ENCODE assay signal across 11 cellular contexts in genomic region chr10:78035933-78036583, GRCh38. TPM values are rescaled to one million over a fixed set of nuclear protein-coding genes. Genes with fewer than 3 reads are reported as not detected.
A peak's percentile ranks its signal among the peaks of the same experiment; 100 is the strongest.
DNase-seq lines count a peak whose midpoint lies in the region; ATAC-seq and TF ChIP-seq lines count a peak whose summit lies in the region.
"Had no signal": no experiment of that assay in that cellular context is flagged by ENCODE, and none has a peak within 500 bp of the region (broad histone marks: within the 10 kb centered on the region; RNA-seq: fewer than 3 reads in every experiment).

No MANE protein-coding gene starts in this region.

- H3K36me3 Mint-ChIP-seq in CD4-positive, alpha-beta T cell (ENCODE audit: low read depth) = peaks cover 75% of the 10 kb centered on the region
- H3K36me3 Mint-ChIP-seq in activated naive CD8-positive, alpha-beta T cell = peaks cover 47% of the 10 kb centered on the region

- CTCF ChIA-PET in CD4-positive, alpha-beta T cell (lab: Charles Lee) = interaction anchor here (2.5 kb wide), 1 partner anchor 11 kb away, joined by 15 read pairs; no protein-coding TSS in a partner anchor

- no peak for DNase-seq in CD4-positive, alpha-beta T cell
- DNase-seq in HL-60 (ENCODE audit: low read depth in 1 of 2, low spot score in 1 of 2) = no peak
- DNase-seq in mucosa of descending colon = no peak
- DNase-seq in nucleus accumbens (lab: John Stamatoyannopoulos, UW) = no peak
- no peak for DNase-seq in dermis blood vessel endothelial cell
- DNase-seq in sigmoid colon = no peak
- DNase-seq: EL, gastrocnemius medialis, NCI-H774 had no signal

- no peak for TF ChIP-seq CTCF in CD4-positive, alpha-beta T cell (IDR thresholded peaks at IDR 0.05)
- TF ChIP-seq CTCF in HL-60 (IDR thresholded peaks at IDR 0.05; ENCODE audit: insufficient read depth, low read length) = no peak
- no peak for TF ChIP-seq CTCF in mucosa of descending colon (IDR thresholded peaks at IDR 0.05)
- no peak for TF ChIP-seq CTCF in sigmoid colon (IDR thresholded peaks at IDR 0.05)

- H3K27ac Mint-ChIP-seq in CD4-positive, alpha-beta T cell = peak overlapping the region; percentile 87
- H3K27ac Mint-ChIP-seq in activated naive CD8-positive, alpha-beta T cell = peak overlapping the region; percentile 98

- H3K27ac ChIP-seq in CD4-positive, alpha-beta T cell (ENCODE audit: low read depth, low read length) = no peak overlapping the region
- peak overlapping the region; percentile 91 for H3K27ac ChIP-seq in HL-60 (replicated peaks)
- no peak overlapping the region for H3K27ac ChIP-seq in muscle layer of colon (ENCODE audit: low read depth, low read length)
- peak overlapping the region in 2 of 4 donors; percentile 84 to 85 for H3K27ac ChIP-seq in sigmoid colon

- H3K4me3 Mint-ChIP-seq in CD4-positive, alpha-beta T cell = peak overlapping the region; percentile 96
- peak overlapping the region; percentile 96 for H3K4me3 Mint-ChIP-seq in activated naive CD8-positive, alpha-beta T cell

- H3K4me3 ChIP-seq in HL-60 (replicated peaks; ENCODE audit: insufficient read depth, low read length) = peak overlapping the region; percentile 83
- no peak overlapping the region for H3K4me3 ChIP-seq in muscle layer of colon (ENCODE audit: low read depth in 1 of 2, low read length in 2 of 2)
- no peak overlapping the region for H3K4me3 ChIP-seq in mucosa of descending colon
- no peak overlapping the region for H3K4me3 ChIP-seq in sigmoid colon

- ATAC-seq in CD4-positive, alpha-beta T cell (ENCODE audit: poor library complexity) = no peak
- ATAC-seq in mucosa of descending colon = no peak
- ATAC-seq: gastrocnemius medialis had no signal

- H3K4me1 Mint-ChIP-seq in CD4-positive, alpha-beta T cell (ENCODE audit: low read depth) = peaks cover 70% of the 10 kb centered on the region
- H3K4me1 Mint-ChIP-seq in activated naive CD8-positive, alpha-beta T cell (ENCODE audit: low read depth) = peaks cover 64% of the 10 kb centered on the region

- peak overlapping the region; percentile 15 for H3K9ac ChIP-seq in muscle layer of colon (ENCODE audit: low read length)

- H3K9me3 Mint-ChIP-seq in CD4-positive, alpha-beta T cell = no peaks in the 10 kb centered on the region
- H3K9me3 Mint-ChIP-seq in activated naive CD8-positive, alpha-beta T cell (ENCODE audit: low read depth) = no peaks in the 10 kb centered on the region

- no peak for TF ChIP-seq POLR2A in sigmoid colon (IDR thresholded peaks at IDR 0.05)

- no peaks in the 10 kb centered on the region for H3K27me3 Mint-ChIP-seq in CD4-positive, alpha-beta T cell
- H3K27me3 Mint-ChIP-seq in activated naive CD8-positive, alpha-beta T cell = no peaks in the 10 kb centered on the region

- peaks cover 46% of the 10 kb centered on the region for H3K36me3 ChIP-seq in muscle layer of colon (ENCODE audit: insufficient read depth, low read length)
- H3K36me3 ChIP-seq in mucosa of descending colon (ENCODE audit: low read depth) = peaks cover 22% of the 10 kb centered on the region
- H3K36me3 ChIP-seq in sigmoid colon = peaks cover 21 to 61% (median 46%) of the 10 kb centered on the region in 4 donors

- 70 to 83% methylated on average over 9 of the region's 9 CpGs for WGBS in sigmoid colon, 2 donors

- H3K27me3 ChIP-seq in CD4-positive, alpha-beta T cell (ENCODE audit: control insufficient read depth, insufficient read depth, low read length) = no peaks in the 10 kb centered on the region
- H3K27me3 ChIP-seq in HL-60 (ENCODE audit: insufficient read depth, poor library complexity, severe bottlenecking) (no peaks in the 10 kb centered on the region), muscle layer of colon (ENCODE audit: control insufficient read depth in 1 of 2, insufficient read depth in 2 of 2, low read length in 2 of 2) (no peaks in the 10 kb centered on the region), sigmoid colon (no peaks in the 10 kb centered on the region)
- H3K27me3 ChIP-seq: gastrocnemius medialis had no signal

- intact Hi-C loops in CD4-positive, alpha-beta T cell (cut with DNase I, micrococcal nuclease) = loop anchor here (5.0 to 10.0 kb wide), 3 partner anchors 1031 to 1409 kb away; partner anchors contain the start of genes PPIF (in 1 of the 2), ZCCHC24 (in 1 of the 2) and ZMIZ1 (in 1 of the 2)
- intact Hi-C loops in mucosa of descending colon (cut with DNase I, micrococcal nuclease) = no loop called here
- intact Hi-C loops in sigmoid colon (cut with DNase I) = no loop called here

- H3K9me3 ChIP-seq in CD4-positive, alpha-beta T cell (ENCODE audit: control insufficient read depth, low read length) = no peaks in the 10 kb centered on the region
- no peaks in the 10 kb centered on the region for H3K9me3 ChIP-seq in muscle layer of colon (ENCODE audit: low read length)
- H3K9me3 ChIP-seq in mucosa of descending colon = no peaks in the 10 kb centered on the region
- no peaks in the 10 kb centered on the region for H3K9me3 ChIP-seq in sigmoid colon
- H3K9me3 ChIP-seq: gastrocnemius medialis had no signal

- POLR2A ChIA-PET in CD4-positive, alpha-beta T cell (lab: Charles Lee) = interaction anchor here (1.2 kb wide), 1 partner anchor 9 kb away, joined by 5 read pairs; no protein-coding TSS in a partner anchor

- peaks cover 8% of the 10 kb centered on the region for H3K4me1 ChIP-seq in muscle layer of colon (ENCODE audit: insufficient read depth, low read length)
- H3K4me1 ChIP-seq in mucosa of descending colon (ENCODE audit: low read depth) = peaks cover 17% of the 10 kb centered on the region
- peaks cover 0 to 53% (median 26%) of the 10 kb centered on the region in 4 donors for H3K4me1 ChIP-seq in sigmoid colon

- no peak for TF ChIP-seq EP300 in sigmoid colon (IDR thresholded peaks at IDR 0.05)

RNA-seq across cellular contexts. Expression of gene RPS24, which starts 2.4 kb away (rescaled TPM):
- 1,000 to 10,000 TPM; 1,812 to 1,903 TPM for total RNA-seq in CD4-positive, alpha-beta T cell
- total RNA-seq in mucosa of descending colon (1,000 to 10,000 TPM; 1,117 to 1,284 (median 1,155) TPM), dermis blood vessel endothelial cell (2,261 and 2,505 TPM in 2 replicates), sigmoid colon (1,000 to 10,000 TPM; 2,487 to 3,724 (median 3,119) TPM)
- 1,000 to 10,000 TPM; 5,419 to 7,696 (median 5,671) TPM for polyA plus RNA-seq in sigmoid colon

RNA-seq across cellular contexts. Expression of gene POLR3A, which starts 6.7 kb away (rescaled TPM):
- 1 to 10 TPM; 6.7 to 6.9 TPM for total RNA-seq in CD4-positive, alpha-beta T cell
- total RNA-seq in mucosa of descending colon = 10 to 100 TPM; 13.9 to 14.1 (median 14.1) TPM
- 12.1 and 16.0 TPM in 2 replicates for total RNA-seq in dermis blood vessel endothelial cell
- 10 to 100 TPM in 2 of 4 donors, 1 to 10 TPM in 2; 9.6 to 13.0 (median 11.0) TPM for total RNA-seq in sigmoid colon
- 1 to 10 TPM; 1.6 to 7.7 (median 2.4) TPM for polyA plus RNA-seq in sigmoid colon

Comparison
In these comparisons a context has a peak if more than half of its experiments do, and no peak if none do; other contexts are left out.
1. intact Hi-C loops: an anchor here in CD4-positive, alpha-beta T cell (5.0 to 10.0 kb wide); none called in mucosa of descending colon and sigmoid colon.